ENCODE assay signal across 8 cellular contexts in the genomic region with DNA sequence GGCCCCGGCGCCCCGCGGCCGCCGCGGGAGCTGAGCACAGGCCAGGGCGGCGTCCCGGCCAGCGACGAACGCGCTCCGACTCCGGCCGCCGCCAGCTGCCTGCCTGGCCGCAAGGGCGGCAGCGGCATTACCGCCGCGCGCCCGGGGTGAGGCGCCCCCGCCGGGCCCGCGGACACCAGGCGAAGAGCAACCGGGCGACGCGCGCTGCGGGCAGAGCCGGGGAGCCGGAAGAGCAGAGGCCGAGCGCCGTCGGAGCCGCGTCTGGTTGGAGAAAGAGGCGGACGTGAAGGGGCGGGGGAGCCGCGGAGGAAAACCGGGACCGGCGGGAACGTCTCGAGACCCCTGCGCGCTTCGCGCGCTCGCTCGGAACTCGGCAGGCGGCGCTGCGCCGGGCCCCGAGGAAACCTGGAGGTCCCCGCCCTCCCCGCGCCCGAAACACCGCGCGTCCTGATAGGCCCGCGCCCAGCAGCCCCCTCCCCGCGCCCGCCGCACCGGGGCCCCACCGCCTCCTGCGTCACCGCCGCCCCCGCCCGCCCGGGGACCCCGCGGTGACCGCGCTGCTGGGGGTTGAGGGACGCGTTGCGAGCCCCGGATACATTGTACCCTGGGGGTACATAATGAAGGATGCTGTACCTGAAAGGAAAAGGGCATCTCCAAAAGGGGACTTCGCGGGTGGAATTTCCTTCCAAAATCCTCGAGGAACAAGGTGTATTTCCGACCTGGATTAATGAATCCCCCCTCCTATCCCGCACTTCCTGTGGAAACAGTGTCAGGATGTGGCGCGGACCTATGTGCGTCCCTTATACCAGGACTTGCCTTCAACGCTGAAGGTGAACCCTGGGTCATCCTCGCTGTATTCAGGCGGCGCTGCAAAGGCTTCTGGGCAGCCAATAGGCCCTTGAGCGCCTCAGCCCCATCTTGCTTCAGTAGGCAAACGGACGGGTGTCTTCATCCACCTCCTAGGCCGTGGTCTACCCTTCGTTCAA. TPM values are rescaled to one million over a fixed set of nuclear protein-coding genes. Genes with fewer than 3 reads are reported as not detected.
DNase-seq lines count a peak whose midpoint lies in the region; ATAC-seq and TF ChIP-seq lines count a peak whose summit lies in the region.

No MANE protein-coding gene starts in this region.

- WGBS in sigmoid colon, 2 donors = 1% methylated on average over 115 of the region's 115 CpGs

- H3K4me1 ChIP-seq in iPS-15b (ENCODE audit: control insufficient read depth, insufficient read depth, low read length) = peaks cover 15% of the 10 kb centered on the region
- peaks cover 0 to 20% (median 15%) of the 10 kb centered on the region in 4 donors for H3K4me1 ChIP-seq in sigmoid colon

- in situ Hi-C loops in brain microvascular endothelial cell (cut with HindIII; ENCODE audit: low pct_ligation_motif_present, low sequenced_read_pairs) = no loop called here

- peak overlapping the region; percentile 73 for H3K4me3 ChIP-seq in brain microvascular endothelial cell (ENCODE audit: low read depth, low read length)
- peak overlapping the region; percentile 87 for H3K4me3 ChIP-seq in iPS-15b (ENCODE audit: low read depth, low read length)
- H3K4me3 ChIP-seq in sigmoid colon = peak overlapping the region; percentile 36 to 76 (median 71)

- H3K9ac ChIP-seq in iPS-15b (ENCODE audit: low read depth, low read length) = peak overlapping the region; percentile 77

- no peaks in the 10 kb centered on the region for H3K9me3 ChIP-seq in iPS-15b (ENCODE audit: control insufficient read depth, insufficient read depth, low read length)
- no peaks in the 10 kb centered on the region for H3K9me3 ChIP-seq in sigmoid colon

- peak; percentile 26 for TF ChIP-seq CTCF in brain microvascular endothelial cell (IDR thresholded peaks at IDR 0.05; ENCODE audit: low read depth, low read length, missing control alignments)
- TF ChIP-seq CTCF in sigmoid colon (IDR thresholded peaks at IDR 0.05) = no peak

- DNase-seq in DMS79 treated with DMSO at 0.1 percent for 48 hours (lab: John Stamatoyannopoulos, UW) = peak; percentile 44
- no peak for DNase-seq in DMS79 (lab: John Stamatoyannopoulos, UW)
- peak; percentile 91 for DNase-seq in NCI-H1105 (lab: John Stamatoyannopoulos, UW)
- peak in 3 of 5 donors; percentile 16 to 66 (median 29) for DNase-seq in T-helper 1 cell
- peak; percentile 16 for DNase-seq in brain microvascular endothelial cell
- peak; percentile 72 for DNase-seq in sigmoid colon

- H3K36me3 ChIP-seq in brain microvascular endothelial cell (replicated peaks) (no peaks in the 10 kb centered on the region), iPS-15b (ENCODE audit: control insufficient read depth, insufficient read depth, low read length) (no peaks in the 10 kb centered on the region), sigmoid colon (no peaks in the 10 kb centered on the region)

- TF ChIP-seq POLR2A in sigmoid colon (IDR thresholded peaks at IDR 0.05) = no peak

- H3K27me3 ChIP-seq in brain microvascular endothelial cell (replicated peaks) (no peaks in the 10 kb centered on the region), iPS-15b (ENCODE audit: control insufficient read depth, insufficient read depth, low read length) (no peaks in the 10 kb centered on the region), sigmoid colon (no peaks in the 10 kb centered on the region)

- H3K27ac ChIP-seq in brain microvascular endothelial cell = peak overlapping the region; percentile 29
- peak overlapping the region; percentile 70 to 82 (median 78) for H3K27ac ChIP-seq in sigmoid colon

- no peak for TF ChIP-seq EP300 in sigmoid colon (IDR thresholded peaks at IDR 0.05)

- intact Hi-C loops in sigmoid colon (cut with DNase I) = no loop called here

- peak; percentile 73 for ATAC-seq in HG02642 (IDR thresholded peaks at IDR 0.05; ENCODE audit: poor library complexity, unreplicated experiment)

RNA-seq across cellular contexts. Expression of a gene that starts 1.0 kb away (rescaled TPM):
- total RNA-seq in sigmoid colon = 1 to 10 TPM; 4.6 to 7.8 (median 5.0) TPM
- polyA plus RNA-seq in sigmoid colon = 1 to 10 TPM in 2 of 3 donors, not detected in 1; 1.2 to 2.5 TPM
